Comparison of ENCODE assay signal across 24 cellular contexts in genomic region chr6:53869964-53870363, GRCh38.
DNase-seq lines count a peak whose midpoint lies in the region; ATAC-seq and TF ChIP-seq lines count a peak whose summit lies in the region.
"Had no signal": no experiment of that assay in that cellular context is flagged by ENCODE, and none has a peak within 500 bp of the region (broad histone marks: within the 10 kb centered on the region; RNA-seq: fewer than 3 reads in every experiment).

No MANE protein-coding gene starts in this region.

- WGBS in mammary epithelial cell (ENCODE audit: low coverage, missing lambda C conversion rate), result 37% methylated on average over 6 of the region's 6 CpGs

- no peaks in the 10 kb centered on the region; the same call in 1 of the 2 replicates for H3K4me1 ChIP-seq in Panc1 (ENCODE audit: control insufficient read depth, insufficient read depth, low read length)
- no peaks in the 10 kb centered on the region for H3K4me1 ChIP-seq in mammary epithelial cell (ENCODE audit: insufficient read depth, low read length)
- H3K4me1 ChIP-seq in Karpas-422 (ENCODE audit: low read length), result peaks cover 2% of the 10 kb centered on the region; the same call in 1 of the 2 replicates

- H3K9ac ChIP-seq in mammary epithelial cell (ENCODE audit: insufficient read depth, low read length), result no peak overlapping the region
- no peak overlapping the region for H3K9ac ChIP-seq in Karpas-422 (ENCODE audit: low read length)

- intact Hi-C loops in Panc1 (cut with micrococcal nuclease; ENCODE audit: unreplicated experiment), result no loop called here
- intact Hi-C loops in mammary epithelial cell (cut with micrococcal nuclease), result no loop called here
- intact Hi-C loops in activated naive CD4-positive, alpha-beta T cell treated with anti-CD3 and anti-CD28 coated beads for 36 hours (cut with micrococcal nuclease), result no loop called here

- TF ChIP-seq CTCF in Panc1 (IDR thresholded peaks at IDR 0.05), result no peak
- TF ChIP-seq CTCF in mammary epithelial cell (conservative IDR thresholded peaks at IDR 0.05 in 1 of 2, IDR thresholded peaks at IDR 0.05 in 1 of 2; ENCODE audit: extremely low read depth in 1 of 2, insufficient read depth in 1 of 2, low read depth in 1 of 2, low read length in 2 of 2), result no peak

- no peaks in the 10 kb centered on the region for H3K27me3 Mint-ChIP-seq in activated naive CD4-positive, alpha-beta T cell treated with anti-CD3 and anti-CD28 coated beads for 36 hours (ENCODE audit: low read depth)
- H3K27me3 Mint-ChIP-seq: activated CD8-positive, alpha-beta memory T cell treated with anti-CD3 and anti-CD28 coated beads, Interleukin-2, amount 10 ng/mL, durations not matched to agents 7 days and 5 days; activated naive CD4-positive, alpha-beta T cell treated with anti-CD3 and anti-CD28 coated beads, Interleukin-2, amount 10 ng/mL, durations not matched to agents 7 days and 5 days; dendritic cell treated with granulocyte-macrophage colony-stimulating factor and Interleukin-4, amounts not matched to agents 40 ng/mL and 50 ng/mL, for 4 days; stimulated activated naive CD8-positive, alpha-beta T cell treated with anti-CD3 and anti-CD28 coated beads, Interleukin-15, Interleukin-2, amounts not matched to agents 100 ng/mL and 50 ng/mL, for 24 hours had no signal

- BruUV-seq in Panc1 (replicated peaks; lab: Mats Ljungman, UMichigan), result no TSS peak
- no TSS peak for BruUV-seq in mammary epithelial cell (replicated peaks; lab: Mats Ljungman, UMichigan)

- no peak overlapping the region for H3K4me3 Mint-ChIP-seq in activated naive CD4-positive, alpha-beta T cell treated with anti-CD3 and anti-CD28 coated beads for 36 hours
- H3K4me3 Mint-ChIP-seq: activated CD8-positive, alpha-beta memory T cell treated with anti-CD3 and anti-CD28 coated beads, Interleukin-2, amount 10 ng/mL, durations not matched to agents 7 days and 5 days; activated naive CD4-positive, alpha-beta T cell treated with anti-CD3 and anti-CD28 coated beads, Interleukin-2, amount 10 ng/mL, durations not matched to agents 7 days and 5 days; activated T-cell treated with anti-CD3 and anti-CD28 coated beads, Interleukin-2, amount 50 U/mL, for 72 hours; CD14-positive monocyte; dendritic cell treated with granulocyte-macrophage colony-stimulating factor and Interleukin-4, amounts not matched to agents 40 ng/mL and 50 ng/mL, for 4 days; nephron; stimulated activated naive CD8-positive, alpha-beta T cell treated with anti-CD3 and anti-CD28 coated beads, Interleukin-15, Interleukin-2, amounts not matched to agents 100 ng/mL and 50 ng/mL, for 24 hours had no signal

- H3K27me3 ChIP-seq in Panc1 (ENCODE audit: control insufficient read depth, insufficient read depth, low read length) (no peaks in the 10 kb centered on the region), mammary epithelial cell (ENCODE audit: insufficient read depth, low read length) (no peaks in the 10 kb centered on the region), Karpas-422 (ENCODE audit: low read length) (no peaks in the 10 kb centered on the region)
- H3K27me3 ChIP-seq: sigmoid colon, tibial nerve had no signal

- H3K4me1 Mint-ChIP-seq in activated naive CD4-positive, alpha-beta T cell treated with anti-CD3 and anti-CD28 coated beads for 36 hours (ENCODE audit: low read depth), result no peaks in the 10 kb centered on the region
- H3K4me1 Mint-ChIP-seq: activated CD8-positive, alpha-beta memory T cell treated with anti-CD3 and anti-CD28 coated beads, Interleukin-2, amount 10 ng/mL, durations not matched to agents 7 days and 5 days; activated naive CD4-positive, alpha-beta T cell treated with anti-CD3 and anti-CD28 coated beads, Interleukin-2, amount 10 ng/mL, durations not matched to agents 7 days and 5 days; CD14-positive monocyte; nephron had no signal

- DNase-seq in Panc1 (ENCODE audit: low read depth, low spot score) (no peak), mammary epithelial cell (peak; percentile 16), iris pigment epithelial cell (ENCODE audit: low read depth) (peak; percentile 40), renal cortical epithelial cell (ENCODE audit: low read depth) (peak; percentile 82), Karpas-422 (no peak), NCI-H526 (lab: John Stamatoyannopoulos, UW) (no peak)
- no peak for DNase-seq in activated naive CD4-positive, alpha-beta T cell treated with anti-CD3 and anti-CD28 coated beads for 36 hours
- DNase-seq: activated CD4-positive, alpha-beta T cell treated with anti-CD3 and anti-CD28 coated beads for 48 hours; activated CD8-positive, alpha-beta memory T cell treated with anti-CD3 and anti-CD28 coated beads, Interleukin-2, amount 10 ng/mL, durations not matched to agents 7 days and 5 days; activated naive CD4-positive, alpha-beta T cell treated with anti-CD3 and anti-CD28 coated beads, Interleukin-2, amount 10 ng/mL, durations not matched to agents 7 days and 5 days; activated T-cell treated with anti-CD3 and anti-CD28 coated beads, Interleukin-2, amount 50 U/mL, for 72 hours; left ventricle myocardium inferior; NCI-H1436 treated with DMSO at 0.1 percent for 48 hours; NCI-H2171; NCI-H524 treated with DMSO at 0.1 percent for 48 hours; sigmoid colon had no signal

- H4K20me1 ChIP-seq in mammary epithelial cell (ENCODE audit: insufficient read depth, low read length), result no peaks in the 10 kb centered on the region
- H4K20me1 ChIP-seq in Karpas-422 (ENCODE audit: insufficient read depth, low read depth, low read length), result no peaks in the 10 kb centered on the region; the same call in 1 of the 2 replicates

- no peaks in the 10 kb centered on the region for H3K9me3 ChIP-seq in Panc1 (ENCODE audit: control insufficient read depth, insufficient read depth, low read depth, low read length)
- H3K9me3 ChIP-seq in mammary epithelial cell (replicated peaks; ENCODE audit: insufficient read depth, low read length), result no peaks in the 10 kb centered on the region
- H3K9me3 ChIP-seq in Karpas-422 (ENCODE audit: low read length), result no peaks in the 10 kb centered on the region
- H3K9me3 ChIP-seq: sigmoid colon had no signal

- dilution Hi-C loops in mammary epithelial cell (cut with HindIII; ENCODE audit: low sequenced_read_pairs), result no loop called here

- CTCF ChIA-PET in Panc1 (lab: Charles Lee), result no interaction called here
- CTCF ChIA-PET in mammary epithelial cell (lab: Charles Lee; ENCODE audit: low non-redundant PET), result no interaction called here
- CTCF ChIA-PET in activated naive CD4-positive, alpha-beta T cell treated with anti-CD3 and anti-CD28 coated beads for 36 hours (lab: Charles Lee), result no interaction called here

- H3K79me2 ChIP-seq in mammary epithelial cell (ENCODE audit: insufficient read depth, low read length) (peaks cover 64% of the 10 kb centered on the region), Karpas-422 (ENCODE audit: low read length) (no peaks in the 10 kb centered on the region)

- H3K36me3 ChIP-seq in Panc1 (ENCODE audit: control insufficient read depth, insufficient read depth, low read length), result no peaks in the 10 kb centered on the region
- H3K36me3 ChIP-seq in mammary epithelial cell (ENCODE audit: insufficient read depth, low read length), result no peaks in the 10 kb centered on the region
- H3K36me3 ChIP-seq in Karpas-422 (ENCODE audit: insufficient read depth, low read length), result no peaks in the 10 kb centered on the region
- H3K36me3 ChIP-seq: left ventricle myocardium inferior, sigmoid colon, tibial nerve had no signal

- no peak overlapping the region for H3K27ac Mint-ChIP-seq in activated naive CD4-positive, alpha-beta T cell treated with anti-CD3 and anti-CD28 coated beads for 36 hours
- H3K27ac Mint-ChIP-seq: activated CD8-positive, alpha-beta memory T cell treated with anti-CD3 and anti-CD28 coated beads, Interleukin-2, amount 10 ng/mL, durations not matched to agents 7 days and 5 days; activated naive CD4-positive, alpha-beta T cell treated with anti-CD3 and anti-CD28 coated beads, Interleukin-2, amount 10 ng/mL, durations not matched to agents 7 days and 5 days; activated T-cell treated with anti-CD3 and anti-CD28 coated beads, Interleukin-2, amount 50 U/mL, for 72 hours; CD14-positive monocyte; dendritic cell treated with granulocyte-macrophage colony-stimulating factor and Interleukin-4, amounts not matched to agents 40 ng/mL and 50 ng/mL, for 4 days; stimulated activated naive CD8-positive, alpha-beta T cell treated with anti-CD3 and anti-CD28 coated beads, Interleukin-15, Interleukin-2, amounts not matched to agents 100 ng/mL and 50 ng/mL, for 24 hours had no signal

- no peak overlapping the region for H3K4me2 ChIP-seq in mammary epithelial cell (ENCODE audit: insufficient read depth, low read depth, low read length)
- H3K4me2 ChIP-seq in Karpas-422 (ENCODE audit: low read depth, low read length, poor library complexity, severe bottlenecking), result no peak overlapping the region

- no peaks in the 10 kb centered on the region for H3K9me3 Mint-ChIP-seq in activated naive CD4-positive, alpha-beta T cell treated with anti-CD3 and anti-CD28 coated beads for 36 hours
- H3K9me3 Mint-ChIP-seq: activated naive CD4-positive, alpha-beta T cell treated with anti-CD3 and anti-CD28 coated beads, Interleukin-2, amount 10 ng/mL, durations not matched to agents 7 days and 5 days; activated T-cell treated with anti-CD3 and anti-CD28 coated beads, Interleukin-2, amount 50 U/mL, for 72 hours; stimulated activated naive CD8-positive, alpha-beta T cell treated with anti-CD3 and anti-CD28 coated beads, Interleukin-15, Interleukin-2, amounts not matched to agents 100 ng/mL and 50 ng/mL, for 24 hours had no signal

- POLR2A ChIA-PET in Panc1 (lab: Charles Lee), result interaction anchor here (0.6 kb wide), 1 partner anchor 1971 kb away, joined by 4 read pairs; no protein-coding TSS in a partner anchor

- in situ Hi-C loops in Panc1 (cut with HindIII; ENCODE audit: low pct_unique_long_range_greater_than_20kb, low sequenced_read_pairs) (no loop called here), mammary epithelial cell (cut with MboI; ENCODE audit: low sequenced_read_pairs in 2 of 2) (no loop called here)

- H3K27ac ChIP-seq in Panc1 (ENCODE audit: low read length), result no peak overlapping the region
- H3K27ac ChIP-seq in mammary epithelial cell (ENCODE audit: insufficient read depth, low read depth, low read length), result no peak overlapping the region
- no peak overlapping the region for H3K27ac ChIP-seq in Karpas-422 (ENCODE audit: low read length)
- H3K27ac ChIP-seq: left ventricle myocardium inferior, RWPE1, tibial nerve had no signal

- peak; percentile 54; the same call in 1 of the 2 replicates for ATAC-seq in Panc1
- no peak for ATAC-seq in HG03159 (IDR thresholded peaks at IDR 0.05; ENCODE audit: unreplicated experiment)
- ATAC-seq: activated CD8-positive, alpha-beta memory T cell treated with anti-CD3 and anti-CD28 coated beads, Interleukin-2, amount 10 ng/mL, durations not matched to agents 7 days and 5 days; activated T-cell treated with anti-CD3 and anti-CD28 coated beads, Interleukin-2, amount 50 U/mL, for 72 hours; K562 had no signal

- H2AFZ ChIP-seq in mammary epithelial cell (ENCODE audit: low read depth, low read length) (no peak overlapping the region), Karpas-422 (ENCODE audit: low read length) (no peak overlapping the region)

- no peaks in the 10 kb centered on the region for H3K9me2 ChIP-seq in Karpas-422 (replicated peaks; ENCODE audit: insufficient read depth, low read length)

- H3K4me3 ChIP-seq in Panc1 (ENCODE audit: low read depth in 2 of 2, low read length in 2 of 2) (no peak overlapping the region), mammary epithelial cell (replicated peaks in 1 of 3; ENCODE audit: insufficient read depth in 1 of 3, low read depth in 2 of 3, low read length in 3 of 3) (no peak overlapping the region), Karpas-422 (ENCODE audit: low read length) (no peak overlapping the region)
- H3K4me3 ChIP-seq: K562, left ventricle myocardium inferior, sigmoid colon, tibial nerve had no signal

- H3K36me3 Mint-ChIP-seq in activated naive CD4-positive, alpha-beta T cell treated with anti-CD3 and anti-CD28 coated beads for 36 hours (ENCODE audit: low read depth), result no peaks in the 10 kb centered on the region
- H3K36me3 Mint-ChIP-seq: activated naive CD4-positive, alpha-beta T cell treated with anti-CD3 and anti-CD28 coated beads, Interleukin-2, amount 10 ng/mL, durations not matched to agents 7 days and 5 days; CD14-positive monocyte had no signal

Comparison
In these comparisons a context has a peak if more than half of its experiments do, and no peak if none do; other contexts are left out.
1. DNase-seq: peak in mammary epithelial cell (single experiment), iris pigment epithelial cell (single experiment) and renal cortical epithelial cell (single experiment); none in Panc1 (single experiment), activated naive CD4-positive, alpha-beta T cell treated with anti-CD3 and anti-CD28 coated beads for 36 hours (single experiment), Karpas-422 (single experiment) and NCI-H526 (0 of 2).